In the genomic region with DNA sequence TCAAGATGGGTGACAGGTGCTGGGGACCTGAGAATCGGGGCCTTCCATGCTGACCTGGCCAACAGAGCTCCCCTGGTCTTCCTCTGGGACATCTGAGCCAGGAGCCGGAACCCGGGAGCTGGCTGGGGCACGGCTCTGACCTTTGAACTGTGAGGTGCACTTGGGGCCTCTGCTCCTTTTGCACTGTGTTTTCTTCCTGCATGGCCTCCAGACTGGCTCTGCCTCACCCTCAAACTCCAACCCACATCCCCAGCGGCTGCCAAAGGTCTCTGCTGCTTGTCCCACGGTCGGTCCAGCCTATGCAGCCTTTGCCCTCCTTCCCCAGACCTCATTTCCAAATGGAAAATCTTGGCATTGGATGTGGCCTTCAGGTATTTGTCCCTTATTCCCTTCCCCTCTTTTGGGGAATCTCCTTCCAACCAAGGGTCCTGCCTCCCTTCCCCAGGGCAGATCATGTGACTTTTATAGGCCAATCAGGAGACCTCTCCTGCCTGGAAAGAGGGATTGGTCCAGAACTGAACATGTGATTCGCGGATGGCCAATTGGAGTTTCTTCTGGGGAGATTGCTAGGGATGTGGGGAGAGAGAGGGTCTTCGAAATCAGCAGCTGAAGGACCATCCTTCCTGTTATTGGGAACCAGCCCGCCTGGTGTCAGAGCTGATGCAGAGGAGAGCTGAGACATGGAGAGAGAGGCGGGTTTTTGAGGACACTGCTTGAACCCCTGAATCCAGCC, we compare ENCODE assay signal across 13 cellular contexts.
"Had no signal": no experiment of that assay in that cellular context is flagged by ENCODE, and none has a peak within 500 bp of the region (broad histone marks: within the 10 kb centered on the region; RNA-seq: fewer than 3 reads in every experiment).

No MANE protein-coding gene starts in this region.

- H3K27ac ChIP-seq: parathyroid adenoma, stomach, thyroid gland, uterus had no signal

- H3K9me3 Mint-ChIP-seq: activated naive CD4-positive, alpha-beta T cell treated with anti-CD3 and anti-CD28 coated beads, Interleukin-2, amount 50 U/mL, for 72 hours; nephron progenitor cell had no signal

- DNase-seq: activated CD8-positive, alpha-beta memory T cell treated with anti-CD3 and anti-CD28 coated beads for 24 hours; activated effector memory CD4-positive, alpha-beta T cell treated with anti-CD3 and anti-CD28 coated beads, Interleukin-2, amount 50 U/mL, for 16 hours; amygdala; mesenchymal stem cell; nephron progenitor cell; stimulated activated CD4-positive, alpha-beta T cell treated with anti-CD3 and anti-CD28 coated beads, Interleukin-4, amount 100 ng/mL, for 4 hours; stomach; thyroid gland; uterus had no signal

- H3K4me1 ChIP-seq: parathyroid adenoma, stomach, thyroid gland, uterus had no signal

- H3K9me3 ChIP-seq: thyroid gland, uterus had no signal

- ATAC-seq: activated naive CD4-positive, alpha-beta T cell treated with anti-CD3 and anti-CD28 coated beads, Interleukin-2, amount 50 U/mL, for 72 hours; esophagus mucosa had no signal

- H3K36me3 Mint-ChIP-seq: activated naive CD4-positive, alpha-beta T cell treated with anti-CD3 and anti-CD28 coated beads, Interleukin-2, amount 50 U/mL, for 72 hours; brain had no signal

- H3K4me3 ChIP-seq: stomach, thyroid gland, uterus had no signal

- H3K4me3 Mint-ChIP-seq: brain, nephron progenitor cell had no signal

- H3K36me3 ChIP-seq: stomach, thyroid gland, uterus had no signal

- H3K27me3 ChIP-seq: stomach, thyroid gland, uterus had no signal

- H3K27ac Mint-ChIP-seq: brain, nephron progenitor cell had no signal
